8 cellular contexts compared by ENCODE assay signal in genomic region chr20:54668271-54669053, GRCh38.
DNase-seq lines count a peak whose midpoint lies in the region; ATAC-seq and TF ChIP-seq lines count a peak whose summit lies in the region.

No MANE protein-coding gene starts in this region.

- TF ChIP-seq POLR2A in IMR-90 (IDR thresholded peaks at IDR 0.05; ENCODE audit: low read depth, low read length), result no peak

- no peaks in the 10 kb centered on the region for H3K36me3 ChIP-seq in IMR-90 (ENCODE audit: control insufficient read depth, insufficient read depth, low read length)

- dilution Hi-C loops in IMR-90 (cut with HindIII; ENCODE audit: low sequenced_read_pairs, unreplicated experiment), result no loop called here

- no peak overlapping the region for H4K8ac ChIP-seq in IMR-90 (ENCODE audit: low read depth in 2 of 2, low read length in 2 of 2)

- H4K5ac ChIP-seq in IMR-90 (ENCODE audit: low read depth, low read length), result no peak overlapping the region

- no peak overlapping the region for H3K9ac ChIP-seq in IMR-90 (ENCODE audit: low read depth, low read length)

- H3K9me3 ChIP-seq in IMR-90 (ENCODE audit: control insufficient read depth, insufficient read depth, low read length), result no peaks in the 10 kb centered on the region

- no peak overlapping the region for H3K56ac ChIP-seq in IMR-90 (ENCODE audit: extremely low read depth, insufficient read depth, low read length)

- no peak overlapping the region for H2BK20ac ChIP-seq in IMR-90 (ENCODE audit: low read depth, low read length)

- no peaks in the 10 kb centered on the region for H4K20me1 ChIP-seq in IMR-90 (ENCODE audit: insufficient read depth, low read length)

- DNase-seq in NCI-H2196 (lab: John Stamatoyannopoulos, UW; ENCODE audit: unreplicated experiment) (peak; percentile 8), NCI-H2196 treated with DMSO at 0.1 percent for 48 hours (lab: John Stamatoyannopoulos, UW; ENCODE audit: unreplicated experiment) (no peak), IMR-90 (peak; percentile 5), left ventricle myocardium superior (no peak), hippocampal formation (lab: John Stamatoyannopoulos, UW) (no peak)
- DNase-seq in activated CD8-positive, alpha-beta memory T cell treated with anti-CD3 and anti-CD28 coated beads, Interleukin-2, amount 50 U/mL, for 48 hours, result peak; percentile 65
- DNase-seq in stimulated activated effector memory CD8-positive, alpha-beta T cell treated with anti-CD3 and anti-CD28 coated beads, Interleukin-12 subunit alpha, Interleukin-12 subunit beta, amount 100 ng/mL, for 72 hours (ENCODE audit: low spot score in 2 of 2), result peak in 1 of 2 donors; percentile 58

- H3K4ac ChIP-seq in IMR-90 (ENCODE audit: low read depth, low read length), result no peak overlapping the region

- H3K79me1 ChIP-seq in IMR-90 (ENCODE audit: low read depth in 1 of 2, low read length in 2 of 2), result no peaks in the 10 kb centered on the region

- no peak overlapping the region for H4K91ac ChIP-seq in IMR-90 (ENCODE audit: insufficient read depth, low read depth, low read length)

- H3K4me1 Mint-ChIP-seq in stimulated activated effector memory CD8-positive, alpha-beta T cell treated with anti-CD3 and anti-CD28 coated beads, Interleukin-12 subunit alpha, Interleukin-12 subunit beta, amount 100 ng/mL, for 72 hours, result peaks cover 5% of the 10 kb centered on the region

- CTCF ChIA-PET in IMR-90 (lab: Yijun Ruan, JAX), result interaction anchor here (0.6 kb wide), 1 partner anchor 11 kb away, joined by 3 read pairs; no protein-coding TSS in a partner anchor

- no peak overlapping the region for H3K14ac ChIP-seq in IMR-90 (replicated peaks; ENCODE audit: low read depth, low read length)

- no peaks in the 10 kb centered on the region for H3K9me3 Mint-ChIP-seq in stimulated activated effector memory CD8-positive, alpha-beta T cell treated with anti-CD3 and anti-CD28 coated beads, Interleukin-12 subunit alpha, Interleukin-12 subunit beta, amount 100 ng/mL, for 72 hours

- BruUV-seq in IMR-90 (replicated peaks; lab: Mats Ljungman, UMichigan), result no TSS peak

- H3K4me2 ChIP-seq in IMR-90 (ENCODE audit: low read depth, low read length), result no peak overlapping the region

- peak; percentile 44 for TF ChIP-seq CTCF in IMR-90 (conservative IDR thresholded peaks at IDR 0.05; ENCODE audit: low read depth, low read length)

- no peak overlapping the region for H3K27ac Mint-ChIP-seq in stimulated activated effector memory CD8-positive, alpha-beta T cell treated with anti-CD3 and anti-CD28 coated beads, Interleukin-12 subunit alpha, Interleukin-12 subunit beta, amount 100 ng/mL, for 72 hours

- in situ Hi-C loops in IMR-90 (cut with MboI; ENCODE audit: low sequenced_read_pairs), result no loop called here

- H3K9me1 ChIP-seq in IMR-90 (ENCODE audit: insufficient read depth, low read length), result no peaks in the 10 kb centered on the region

- no peak overlapping the region for H3K23ac ChIP-seq in IMR-90 (ENCODE audit: low read depth, low read length)

- no peaks in the 10 kb centered on the region for H3K27me3 ChIP-seq in IMR-90 (ENCODE audit: control insufficient read depth, insufficient read depth, low read length)

- H3K27ac ChIP-seq in IMR-90 (ENCODE audit: insufficient read depth, low read length), result no peak overlapping the region

- ATAC-seq in GM21529 (IDR thresholded peaks at IDR 0.05; ENCODE audit: unreplicated experiment) (peak; percentile 89), IMR-90 (ENCODE audit: low read depth) (peak; percentile 70), left ventricle myocardium superior (peak; percentile 51)
- peak; percentile 60 for ATAC-seq in stimulated activated effector memory CD8-positive, alpha-beta T cell treated with anti-CD3 and anti-CD28 coated beads, Interleukin-12 subunit alpha, Interleukin-12 subunit beta, amount 100 ng/mL, for 72 hours

- no peak overlapping the region for H2BK120ac ChIP-seq in IMR-90 (ENCODE audit: low read depth, low read length)

- no peak overlapping the region for H2BK5ac ChIP-seq in IMR-90 (ENCODE audit: low read depth, low read length, poor library complexity, severe bottlenecking)

- H2AK9ac ChIP-seq in IMR-90 (replicated peaks; ENCODE audit: low read depth, low read length, poor library complexity), result no peak overlapping the region

- POLR2A ChIA-PET in IMR-90 (lab: Charles Lee; ENCODE audit: unreplicated experiment), result no interaction called here

- H2BK15ac ChIP-seq in IMR-90 (ENCODE audit: low read depth, low read length), result no peak overlapping the region

- no peaks in the 10 kb centered on the region for H3K4me1 ChIP-seq in IMR-90 (ENCODE audit: control insufficient read depth, insufficient read depth, low read length)

- no peaks in the 10 kb centered on the region for H3K36me3 Mint-ChIP-seq in stimulated activated effector memory CD8-positive, alpha-beta T cell treated with anti-CD3 and anti-CD28 coated beads, Interleukin-12 subunit alpha, Interleukin-12 subunit beta, amount 100 ng/mL, for 72 hours

- WGBS in IMR-90 (ENCODE audit: extremely low coverage in 2 of 2, insufficient read length in 1 of 2), 2 experiments, result 100% methylated on average over 1 of the region's 13 CpGs; no CpG with 5 or more reads in 1 of the 2 experiments

- H3K4me3 ChIP-seq in IMR-90 (ENCODE audit: insufficient read depth, low read depth, low read length), result no peak overlapping the region

- no peak overlapping the region for H2AK5ac ChIP-seq in IMR-90 (ENCODE audit: low read depth, low read length)

- intact Hi-C loops in IMR-90 (cut with micrococcal nuclease), result no loop called here
- intact Hi-C loops in left ventricle myocardium superior (cut with micrococcal nuclease), result no loop called here

- peak overlapping the region; percentile 72 for H2AFZ ChIP-seq in IMR-90 (replicated peaks; ENCODE audit: low read length, poor library complexity)

- peak; percentile 23; the same call in 1 of the 2 replicates for TF ChIP-seq RAD21 in IMR-90 (IDR thresholded peaks at IDR 0.05; ENCODE audit: low read length)

- H3K4me3 Mint-ChIP-seq in stimulated activated effector memory CD8-positive, alpha-beta T cell treated with anti-CD3 and anti-CD28 coated beads, Interleukin-12 subunit alpha, Interleukin-12 subunit beta, amount 100 ng/mL, for 72 hours, result no peak overlapping the region

- H3K18ac ChIP-seq in IMR-90 (ENCODE audit: low read depth, low read length), result no peak overlapping the region

TF ChIP-seq in IMR-90, 13 proteins besides CTCF, POLR2A, EP300 and RAD21:
- TF ChIP-seq SMC3 (IDR thresholded peaks at IDR 0.05; ENCODE audit: low read depth, low read length) (peak; percentile 21; the same call in 1 of the 2 replicates), FOS (IDR thresholded peaks at IDR 0.05; ENCODE audit: low read depth, low read length) (no peak)
TF ChIP-seq in IMR-90: peak in this region for 1.

Comparison
In these comparisons a context has a peak if more than half of its experiments do, and no peak if none do; other contexts are left out.
1. DNase-seq: peak in NCI-H2196 (single experiment), IMR-90 (single experiment) and activated CD8-positive, alpha-beta memory T cell treated with anti-CD3 and anti-CD28 coated beads, Interleukin-2, amount 50 U/mL, for 48 hours (single experiment); none in NCI-H2196 treated with DMSO at 0.1 percent for 48 hours (single experiment), left ventricle myocardium superior (single experiment) and hippocampal formation (0 of 2).
2. Peak in every context shown above with its lines, with median percentiles within 50 percentile points of each other: ATAC-seq.